In genomic region chr5:67677422-67677970, GRCh38 we compare ENCODE assay signal across 26 cellular contexts.
DNase-seq lines count a peak whose midpoint lies in the region; ATAC-seq and TF ChIP-seq lines count a peak whose summit lies in the region.
"Had no signal": no experiment of that assay in that cellular context is flagged by ENCODE, and none has a peak within 500 bp of the region (broad histone marks: within the 10 kb centered on the region; RNA-seq: fewer than 3 reads in every experiment).

No MANE protein-coding gene starts in this region.

- H3K9me3 ChIP-seq in smooth muscle cell (replicated peaks; ENCODE audit: low read depth) = no peaks in the 10 kb centered on the region
- H3K9me3 ChIP-seq: left lung, thoracic aorta had no signal

- no peak overlapping the region for H3K27ac ChIP-seq in smooth muscle cell (ENCODE audit: low read depth)
- H3K27ac ChIP-seq: brain microvascular endothelial cell, C4-2B, heart left ventricle, HL-60, left lung, neural progenitor cell, thoracic aorta, VCaP had no signal

- ATAC-seq in left colon = peak; percentile 65
- ATAC-seq: activated naive CD8-positive, alpha-beta T cell treated with anti-CD3 and anti-CD28 coated beads, Interleukin-2, amount 50 U/mL, for 24 hours; HepG2; left lung had no signal

- H3K4me1 ChIP-seq in smooth muscle cell (ENCODE audit: low read depth) = no peaks in the 10 kb centered on the region
- H3K4me1 ChIP-seq: left lung had no signal

- H3F3A ChIP-seq in smooth muscle cell (ENCODE audit: low read depth) = no peaks in the 10 kb centered on the region

- no peaks in the 10 kb centered on the region for H3K79me2 ChIP-seq in smooth muscle cell (ENCODE audit: low read depth)

- no peaks in the 10 kb centered on the region for H3K36me3 ChIP-seq in smooth muscle cell (ENCODE audit: low read depth)
- H3K36me3 ChIP-seq: brain microvascular endothelial cell, heart left ventricle, left lung, neural progenitor cell, thoracic aorta had no signal

- H4K20me1 ChIP-seq in smooth muscle cell (ENCODE audit: low read depth) = no peaks in the 10 kb centered on the region

- in situ Hi-C loops in G401 (cut with HindIII; ENCODE audit: low sequenced_read_pairs) = no loop called here

- H3K4me3 ChIP-seq in smooth muscle cell = no peak overlapping the region
- H3K4me3 ChIP-seq: heart left ventricle, left lung, neural progenitor cell, thoracic aorta had no signal

- H3K27me3 ChIP-seq in smooth muscle cell (ENCODE audit: low read depth) = no peaks in the 10 kb centered on the region
- H3K27me3 ChIP-seq: brain microvascular endothelial cell, heart left ventricle, left lung, neural progenitor cell had no signal

- DNase-seq in Ammon's horn (ENCODE audit: low spot score) (peak; percentile 17), G401 (ENCODE audit: low spot score) (peak; percentile 99), NCI-H524 treated with DMSO at 0.1 percent for 48 hours (lab: John Stamatoyannopoulos, UW) (peak; percentile 70), left colon (peak; percentile 12 to 25), smooth muscle cell (lab: John Stamatoyannopoulos, UW; ENCODE audit: unreplicated experiment) (no peak), T-helper 1 cell (no peak), mesothelial cell of epicardium (ENCODE audit: low spot score in 2 of 2, unreplicated experiment in 2 of 2) (no peak)
- DNase-seq in stimulated activated CD4-positive, alpha-beta T cell treated with anti-CD3 and anti-CD28 coated beads, Interleukin-1b, Interleukin-23, amount 100 ng/mL, for 48 hours = no peak
- DNase-seq: activated CD4-positive, alpha-beta memory T cell treated with anti-CD3 and anti-CD28 coated beads for 36 hours; activated effector memory CD4-positive, alpha-beta T cell treated with Interleukin-2 at 50 U/mL for 16 hours; activated naive CD8-positive, alpha-beta T cell treated with anti-CD3 and anti-CD28 coated beads, Interleukin-2, amount 50 U/mL, for 24 hours; brain microvascular endothelial cell; H9; heart left ventricle; left lung; NCI-H226; stimulated activated CD4-positive, alpha-beta T cell treated with anti-CD3 and anti-CD28 coated beads, Interleukin-4, amount 100 ng/mL, for 1 hour; stimulated activated naive CD4-positive, alpha-beta T cell treated with Interleukin-2 at 50 U/mL for 16 hours had no signal

- H2AFZ ChIP-seq in smooth muscle cell (ENCODE audit: low read depth) = no peak overlapping the region
- H2AFZ ChIP-seq: neural progenitor cell had no signal

- no peaks in the 10 kb centered on the region for H3K36me3 Mint-ChIP-seq in mesothelial cell of epicardium
- H3K36me3 Mint-ChIP-seq: activated CD4-positive, alpha-beta memory T cell treated with anti-CD3 and anti-CD28 coated beads for 36 hours; neural progenitor cell had no signal

- no peak overlapping the region for H3K4me2 ChIP-seq in smooth muscle cell
- H3K4me2 ChIP-seq: neural progenitor cell had no signal

- no peak for TF ChIP-seq CTCF in smooth muscle cell (IDR thresholded peaks at IDR 0.05; ENCODE audit: borderline replicate concordance, insufficient read depth, poor library complexity, severe bottlenecking)
- no peak for TF ChIP-seq CTCF in mesothelial cell of epicardium (IDR thresholded peaks at IDR 0.05; ENCODE audit: unreplicated experiment)

- peaks cover 8% of the 10 kb centered on the region for H3K9me3 Mint-ChIP-seq in mesothelial cell of epicardium
- H3K9me3 Mint-ChIP-seq: activated CD4-positive, alpha-beta memory T cell treated with anti-CD3 and anti-CD28 coated beads for 36 hours; activated naive CD8-positive, alpha-beta T cell treated with anti-CD3 and anti-CD28 coated beads, Interleukin-2, amount 50 U/mL, for 24 hours; dendritic cell treated with granulocyte-macrophage colony-stimulating factor and Interleukin-4, amounts not matched to agents 40 ng/mL and 50 ng/mL, for 4 days; H9; T-helper 2 cell treated with Interferon-gamma antibody and Interleukin-4, amounts not matched to agents 5 μg/mL and 100 μg/mL, for 36 hours had no signal

- no peak overlapping the region for H3K9ac ChIP-seq in smooth muscle cell (ENCODE audit: low read depth)
- H3K9ac ChIP-seq: neural progenitor cell had no signal

- no peaks in the 10 kb centered on the region for H3K27me3 Mint-ChIP-seq in mesothelial cell of epicardium (ENCODE audit: low read depth)
- H3K27me3 Mint-ChIP-seq: activated CD4-positive, alpha-beta memory T cell treated with anti-CD3 and anti-CD28 coated beads for 36 hours; activated naive CD8-positive, alpha-beta T cell treated with anti-CD3 and anti-CD28 coated beads, Interleukin-2, amount 50 U/mL, for 24 hours; dendritic cell treated with granulocyte-macrophage colony-stimulating factor and Interleukin-4, amounts not matched to agents 40 ng/mL and 50 ng/mL, for 4 days had no signal

- H3K27ac Mint-ChIP-seq in mesothelial cell of epicardium = no peak overlapping the region
- H3K27ac Mint-ChIP-seq: activated CD4-positive, alpha-beta memory T cell treated with anti-CD3 and anti-CD28 coated beads for 36 hours; activated naive CD8-positive, alpha-beta T cell treated with anti-CD3 and anti-CD28 coated beads, Interleukin-2, amount 50 U/mL, for 24 hours; dendritic cell treated with granulocyte-macrophage colony-stimulating factor and Interleukin-4, amounts not matched to agents 40 ng/mL and 50 ng/mL, for 4 days; H9; neural progenitor cell; T-helper 2 cell treated with Interferon-gamma antibody and Interleukin-4, amounts not matched to agents 5 μg/mL and 100 μg/mL, for 36 hours had no signal

- no peaks in the 10 kb centered on the region for H3K4me1 Mint-ChIP-seq in mesothelial cell of epicardium
- H3K4me1 Mint-ChIP-seq: activated naive CD8-positive, alpha-beta T cell treated with anti-CD3 and anti-CD28 coated beads, Interleukin-2, amount 50 U/mL, for 24 hours had no signal

- H3K4me3 Mint-ChIP-seq in mesothelial cell of epicardium = no peak overlapping the region
- H3K4me3 Mint-ChIP-seq: activated CD4-positive, alpha-beta memory T cell treated with anti-CD3 and anti-CD28 coated beads for 36 hours; activated naive CD8-positive, alpha-beta T cell treated with anti-CD3 and anti-CD28 coated beads, Interleukin-2, amount 50 U/mL, for 24 hours; dendritic cell treated with granulocyte-macrophage colony-stimulating factor and Interleukin-4, amounts not matched to agents 40 ng/mL and 50 ng/mL, for 4 days; H9; neural progenitor cell; T-helper 2 cell treated with Interferon-gamma antibody and Interleukin-4, amounts not matched to agents 5 μg/mL and 100 μg/mL, for 36 hours had no signal

- WGBS in smooth muscle cell (ENCODE audit: low lambda C conversion rate) = 97% methylated on average over 2 of the region's 2 CpGs

- intact Hi-C loops in left colon (cut with DNase I, micrococcal nuclease) = no loop called here

Comparison
In these comparisons a context has a peak if more than half of its experiments do, and no peak if none do; other contexts are left out.
1. DNase-seq: peak in Ammon's horn (single experiment), G401 (single experiment), NCI-H524 treated with DMSO at 0.1 percent for 48 hours (single experiment) and left colon (2 of 2); none in smooth muscle cell (single experiment), T-helper 1 cell (0 of 5), mesothelial cell of epicardium (0 of 2) and stimulated activated CD4-positive, alpha-beta T cell treated with anti-CD3 and anti-CD28 coated beads, Interleukin-1b, Interleukin-23, amount 100 ng/mL, for 48 hours (single experiment).